ENCODE assay signal across 16 cellular contexts in genomic region chr9:70392850-70393249, GRCh38. TPM values are rescaled to one million over a fixed set of nuclear protein-coding genes. Genes with fewer than 3 reads are reported as not detected.
DNase-seq lines count a peak whose midpoint lies in the region; ATAC-seq and TF ChIP-seq lines count a peak whose summit lies in the region.
"Had no signal": no experiment of that assay in that cellular context is flagged by ENCODE, and none has a peak within 500 bp of the region (broad histone marks: within the 10 kb centered on the region; RNA-seq: fewer than 3 reads in every experiment).

No MANE protein-coding gene starts in this region.

- peaks cover 0 to 1% (median under 1%) of the 10 kb centered on the region in 4 donors for H3K36me3 ChIP-seq in esophagus muscularis mucosa

- no peaks in the 10 kb centered on the region for H3K27me3 ChIP-seq in esophagus muscularis mucosa

- TF ChIP-seq CTCF in esophagus muscularis mucosa (IDR thresholded peaks at IDR 0.05): no peak
- TF ChIP-seq CTCF in natural killer cell (IDR thresholded peaks at IDR 0.05): no peak
- no peak for TF ChIP-seq CTCF in type B pancreatic cell (conservative IDR thresholded peaks at IDR 0.05)

- H3K4me3 Mint-ChIP-seq in natural killer cell (peak overlapping the region; percentile 68), type B pancreatic cell (peak overlapping the region; percentile 44)
- H3K4me3 Mint-ChIP-seq: HFFc6 had no signal

- H3K4me3 ChIP-seq in esophagus muscularis mucosa: peak overlapping the region in 2 of 4 donors; percentile 4 to 19

- H3K4me1 Mint-ChIP-seq in natural killer cell: peaks cover 77% of the 10 kb centered on the region in 2 donors
- peaks cover 33% of the 10 kb centered on the region for H3K4me1 Mint-ChIP-seq in type B pancreatic cell (ENCODE audit: unreplicated experiment)

- intact Hi-C loops in esophagus muscularis mucosa (cut with DNase I) (no loop called here), natural killer cell (cut with micrococcal nuclease) (loop anchor here (2.0 to 5.0 kb wide), 2 partner anchors 26 to 41 kb away; no protein-coding TSS in a partner anchor)

- peak overlapping the region; percentile 50 to 52 for H3K27ac Mint-ChIP-seq in activated naive CD4-positive, alpha-beta T cell treated with anti-CD3 and anti-CD28 coated beads, Interleukin-2, amount 50 U/mL, for 72 hours
- H3K27ac Mint-ChIP-seq in natural killer cell (peak overlapping the region; percentile 84 to 86), type B pancreatic cell (peak overlapping the region; percentile 70)
- H3K27ac Mint-ChIP-seq: CD4-positive, alpha-beta T cell; HFFc6 had no signal

- TF ChIP-seq EP300 in esophagus muscularis mucosa (IDR thresholded peaks at IDR 0.05): no peak

- WGBS in esophagus muscularis mucosa: 77% methylated on average over 3 of the region's 3 CpGs

- H3K9me3 Mint-ChIP-seq in activated naive CD4-positive, alpha-beta T cell treated with anti-CD3 and anti-CD28 coated beads, Interleukin-2, amount 50 U/mL, for 72 hours: no peaks in the 10 kb centered on the region
- no peaks in the 10 kb centered on the region for H3K9me3 Mint-ChIP-seq in natural killer cell
- H3K9me3 Mint-ChIP-seq in type B pancreatic cell: no peaks in the 10 kb centered on the region
- H3K9me3 Mint-ChIP-seq: brain; CD4-positive, alpha-beta T cell; HFFc6 had no signal

- H3K4me1 ChIP-seq in esophagus muscularis mucosa: peaks cover 90 to 100% (median 98%) of the 10 kb centered on the region in 4 donors

- H3K9me3 ChIP-seq in esophagus muscularis mucosa: no peaks in the 10 kb centered on the region

- peak overlapping the region; percentile 8 to 47 (median 12) for H3K27ac ChIP-seq in esophagus muscularis mucosa (replicated peaks in 1 of 4)

- no peak for DNase-seq in activated naive CD4-positive, alpha-beta T cell treated with anti-CD3 and anti-CD28 coated beads, Interleukin-2, amount 50 U/mL, for 72 hours (ENCODE audit: low spot score in 2 of 2)
- no peak for DNase-seq in activated naive CD4-positive, alpha-beta T cell treated with Interleukin-2 at 50 U/mL for 16 hours
- no peak for DNase-seq in esophagus muscularis mucosa (ENCODE audit: extremely low spot score)
- no peak for DNase-seq in natural killer cell
- no peak for DNase-seq in type B pancreatic cell (ENCODE audit: extremely low spot score, unreplicated experiment)
- DNase-seq in Kasumi-1 (lab: John Stamatoyannopoulos, UW): no peak
- DNase-seq in occipital lobe (lab: John Stamatoyannopoulos, UW): no peak
- no peak for DNase-seq in activated CD8-positive, alpha-beta memory T cell treated with anti-CD3 and anti-CD28 coated beads, Interleukin-2, amount 50 U/mL, for 4 hours
- DNase-seq: activated effector memory CD4-positive, alpha-beta T cell treated with anti-CD3 and anti-CD28 coated beads, Interleukin-2, amount 50 U/mL, for 16 hours; CD4-positive, alpha-beta T cell; DND-41; HFFc6; NCI-H748 treated with DMSO at 0.1 percent for 48 hours; posterior cingulate gyrus; stimulated activated naive CD4-positive, alpha-beta T cell treated with Interleukin-2 at 50 U/mL for 16 hours had no signal

- no peak for TF ChIP-seq POLR2A in esophagus muscularis mucosa (IDR thresholded peaks at IDR 0.05; ENCODE audit: low read depth)

- H3K27me3 Mint-ChIP-seq in natural killer cell (ENCODE audit: low read depth in 2 of 2) (no peaks in the 10 kb centered on the region), type B pancreatic cell (no peaks in the 10 kb centered on the region)
- H3K27me3 Mint-ChIP-seq: CD4-positive, alpha-beta T cell had no signal

- peaks cover 7 to 20% of the 10 kb centered on the region in 2 donors for H3K36me3 Mint-ChIP-seq in activated naive CD4-positive, alpha-beta T cell treated with anti-CD3 and anti-CD28 coated beads, Interleukin-2, amount 50 U/mL, for 72 hours
- H3K36me3 Mint-ChIP-seq in natural killer cell (no peaks in the 10 kb centered on the region), type B pancreatic cell (peaks cover 9% of the 10 kb centered on the region)
- H3K36me3 Mint-ChIP-seq: brain had no signal

- peak in 1 of 2 donors; percentile 39 for ATAC-seq in activated naive CD4-positive, alpha-beta T cell treated with anti-CD3 and anti-CD28 coated beads, Interleukin-2, amount 50 U/mL, for 72 hours
- peak; percentile 58 to 74 (median 60) for ATAC-seq in natural killer cell

RNA-seq across cellular contexts. Expression of gene KLF9, which starts 21.6 kb away (rescaled TPM):
- total RNA-seq in activated naive CD4-positive, alpha-beta T cell treated with anti-CD3 and anti-CD28 coated beads, Interleukin-2, amount 50 U/mL, for 72 hours: 10 to 100 TPM; 22.6 to 25.1 TPM
- total RNA-seq in esophagus muscularis mucosa: 100 to 1,000 TPM; 143 to 209 (median 184) TPM
- total RNA-seq in natural killer cell: 10 to 100 TPM; 47.7 to 79.3 (median 51.2) TPM
- total RNA-seq in type B pancreatic cell (ENCODE audit: low replicate concordance): 16.7 and 21.6 TPM in 2 replicates
- total RNA-seq in occipital lobe: 16.8 TPM
